1 cellular context compared by ENCODE assay signal in genomic region chr2:20668470-20668869, GRCh38.
TF ChIP-seq lines count a peak whose summit lies in the region.

No MANE protein-coding gene starts in this region.

TF ChIP-seq in liver, 16 proteins besides CTCF, POLR2A, EP300 and RAD21 (continued from another document):
- TF ChIP-seq FOXA1 (IDR thresholded peaks at IDR 0.05) (no peak), NR2F2 (IDR thresholded peaks at IDR 0.05) (no peak), HNF4A (conservative IDR thresholded peaks at IDR 0.05) (no peak), FOXA2 (IDR thresholded peaks at IDR 0.05) (no peak), ZBTB33 (IDR thresholded peaks at IDR 0.05) (no peak)
TF ChIP-seq in liver: peak in this region for 0.
